In genomic region chr6:39941138-39941537, GRCh38 we compare ENCODE assay signal across 29 cellular contexts. TPM values are rescaled to one million over a fixed set of nuclear protein-coding genes. Genes with fewer than 3 reads are reported as not detected.
"Had no signal": no experiment of that assay in that cellular context is flagged by ENCODE, and none has a peak within 500 bp of the region (broad histone marks: within the 10 kb centered on the region; RNA-seq: fewer than 3 reads in every experiment).

No MANE protein-coding gene starts in this region.

- H3K36me3 ChIP-seq: colonic mucosa, gastrocnemius medialis, heart left ventricle had no signal

- H3K4me3 ChIP-seq: colonic mucosa, gastrocnemius medialis, heart left ventricle had no signal

- H3K27ac Mint-ChIP-seq: activated CD4-positive, alpha-beta memory T cell treated with anti-CD3 and anti-CD28 coated beads for 36 hours; activated CD4-positive, alpha-beta T cell treated with anti-CD3 and anti-CD28 coated beads for 36 hours; activated CD4-positive, alpha-beta T cell treated with anti-CD3 and anti-CD28 coated beads, Interleukin-2, amount 10 ng/mL, durations not matched to agents 24 days and 14 days; activated CD8-positive, alpha-beta memory T cell treated with anti-CD3 and anti-CD28 coated beads, Interleukin-2, amount 10 ng/mL, durations not matched to agents 7 days and 5 days; activated CD8-positive, alpha-beta T cell treated with anti-CD3 and anti-CD28 coated beads, Interleukin-2, amount 10 ng/mL, durations not matched to agents 7 days and 5 days; activated naive CD4-positive, alpha-beta T cell treated with anti-CD3 and anti-CD28 coated beads for 36 hours; activated naive CD4-positive, alpha-beta T cell treated with anti-CD3 and anti-CD28 coated beads, Interleukin-2, amount 50 U/mL, for 24 hours; activated naive CD8-positive, alpha-beta T cell treated with anti-CD3 and anti-CD28 coated beads for 36 hours; activated naive CD8-positive, alpha-beta T cell treated with anti-CD3 and anti-CD28 coated beads, Interleukin-2, amount 50 U/mL, for 24 hours; activated T-helper 1 cell treated with anti-CD3 and anti-CD28 coated beads, Interleukin-12 subunit alpha, Interleukin-12 subunit beta, Interleukin-2, Interleukin-4 antibody, amounts not matched to agents 30 ng/mL and 10 ng/mL and 1 ng/mL, durations not matched to agents 14 hours and 24 hours and 36 hours; activated T-helper 2 cell treated with anti-CD3 and anti-CD28 coated beads, Interferon-gamma antibody, Interleukin-2, Interleukin-4, amounts not matched to agents 10 μg/mL and 5 μg/mL and 100 μg/mL, durations not matched to agents 14 hours and 24 hours and 36 hours had no signal

- H3K9me3 Mint-ChIP-seq: activated CD4-positive, alpha-beta memory T cell treated with anti-CD3 and anti-CD28 coated beads for 36 hours; activated CD4-positive, alpha-beta T cell treated with anti-CD3 and anti-CD28 coated beads, Interleukin-2, amount 10 ng/mL, durations not matched to agents 24 days and 14 days; activated naive CD4-positive, alpha-beta T cell treated with anti-CD3 and anti-CD28 coated beads for 36 hours; activated naive CD4-positive, alpha-beta T cell treated with anti-CD3 and anti-CD28 coated beads, Interleukin-2, amount 50 U/mL, for 24 hours; activated naive CD8-positive, alpha-beta T cell treated with anti-CD3 and anti-CD28 coated beads for 36 hours; activated naive CD8-positive, alpha-beta T cell treated with anti-CD3 and anti-CD28 coated beads, Interleukin-2, amount 50 U/mL, for 24 hours; activated T-helper 1 cell treated with anti-CD3 and anti-CD28 coated beads, Interleukin-12 subunit alpha, Interleukin-12 subunit beta, Interleukin-2, Interleukin-4 antibody, amounts not matched to agents 30 ng/mL and 10 ng/mL and 1 ng/mL, durations not matched to agents 14 hours and 24 hours and 36 hours; activated T-helper 2 cell treated with anti-CD3 and anti-CD28 coated beads, Interferon-gamma antibody, Interleukin-2, Interleukin-4, amounts not matched to agents 10 μg/mL and 5 μg/mL and 100 μg/mL, durations not matched to agents 14 hours and 24 hours and 36 hours had no signal

- H3K27me3 Mint-ChIP-seq: activated CD8-positive, alpha-beta memory T cell treated with anti-CD3 and anti-CD28 coated beads, Interleukin-2, amount 10 ng/mL, durations not matched to agents 7 days and 5 days; activated naive CD8-positive, alpha-beta T cell treated with anti-CD3 and anti-CD28 coated beads for 36 hours had no signal

- H3K36me3 Mint-ChIP-seq: activated CD4-positive, alpha-beta memory T cell treated with anti-CD3 and anti-CD28 coated beads for 36 hours; activated CD8-positive, alpha-beta memory T cell treated with anti-CD3 and anti-CD28 coated beads, Interleukin-2, amount 10 ng/mL, durations not matched to agents 7 days and 5 days; activated naive CD4-positive, alpha-beta T cell treated with anti-CD3 and anti-CD28 coated beads, Interleukin-2, amount 50 U/mL, for 24 hours; activated naive CD8-positive, alpha-beta T cell treated with anti-CD3 and anti-CD28 coated beads for 36 hours had no signal

- H3K4me1 ChIP-seq: colonic mucosa, foreskin keratinocyte had no signal

- H3K27ac ChIP-seq: colonic mucosa, epithelial cell of prostate, foreskin keratinocyte, gastrocnemius medialis, heart left ventricle had no signal

- H3K27me3 ChIP-seq: colonic mucosa, gastrocnemius medialis, heart left ventricle had no signal

- DNase-seq: activated CD4-positive, alpha-beta memory T cell treated with anti-CD3 and anti-CD28 coated beads for 36 hours; activated CD4-positive, alpha-beta T cell treated with anti-CD3 and anti-CD28 coated beads for 36 hours; activated CD4-positive, alpha-beta T cell treated with anti-CD3 and anti-CD28 coated beads, Interleukin-2, amount 10 ng/mL, durations not matched to agents 24 days and 14 days; activated CD4-positive, CD25-positive, alpha-beta regulatory T cell; activated CD4-positive, CD25-positive, alpha-beta regulatory T cell treated with anti-CD3 and anti-CD28 coated beads, Interleukin-2, amount 50 U/mL, for 72 hours; activated CD8-positive, alpha-beta memory T cell treated with anti-CD3 and anti-CD28 coated beads, Interleukin-2, amount 10 ng/mL, durations not matched to agents 7 days and 5 days; activated CD8-positive, alpha-beta memory T cell treated with anti-CD3 and anti-CD28 coated beads, Interleukin-2, amount 50 U/mL, for 4 hours; activated CD8-positive, alpha-beta T cell treated with anti-CD3 and anti-CD28 coated beads, Interleukin-2, amount 10 ng/mL, durations not matched to agents 7 days and 5 days; activated effector memory CD4-positive, alpha-beta T cell treated with anti-CD3 and anti-CD28 coated beads, Interleukin-2, amount 50 U/mL, for 16 hours; activated naive CD4-positive, alpha-beta T cell treated with anti-CD3 and anti-CD28 coated beads for 36 hours; activated naive CD8-positive, alpha-beta T cell treated with anti-CD3 and anti-CD28 coated beads for 36 hours; activated naive CD8-positive, alpha-beta T cell treated with anti-CD3 and anti-CD28 coated beads, Interleukin-2, amount 50 U/mL, for 24 hours; activated T-cell treated with anti-CD3 and anti-CD28 coated beads, Interleukin-2, amount 50 U/mL, for 1 hour; activated T-cell treated with anti-CD3 and anti-CD28 coated beads, Interleukin-2, amount 50 U/mL, for 48 hours; amniotic stem cell; anterior cingulate cortex; caudate nucleus; effector CD8-positive, alpha-beta T cell; foreskin keratinocyte; gastrocnemius medialis; glutamatergic neuron; heart left ventricle; T-helper 1 cell; T-helper 2 cell had no signal

- H3K4me3 Mint-ChIP-seq: activated CD4-positive, alpha-beta memory T cell treated with anti-CD3 and anti-CD28 coated beads for 36 hours; activated CD4-positive, alpha-beta T cell treated with anti-CD3 and anti-CD28 coated beads for 36 hours; activated CD4-positive, alpha-beta T cell treated with anti-CD3 and anti-CD28 coated beads, Interleukin-2, amount 10 ng/mL, durations not matched to agents 24 days and 14 days; activated CD8-positive, alpha-beta memory T cell treated with anti-CD3 and anti-CD28 coated beads, Interleukin-2, amount 10 ng/mL, durations not matched to agents 7 days and 5 days; activated CD8-positive, alpha-beta T cell treated with anti-CD3 and anti-CD28 coated beads, Interleukin-2, amount 10 ng/mL, durations not matched to agents 7 days and 5 days; activated naive CD4-positive, alpha-beta T cell treated with anti-CD3 and anti-CD28 coated beads for 36 hours; activated naive CD4-positive, alpha-beta T cell treated with anti-CD3 and anti-CD28 coated beads, Interleukin-2, amount 50 U/mL, for 24 hours; activated naive CD8-positive, alpha-beta T cell treated with anti-CD3 and anti-CD28 coated beads for 36 hours; activated naive CD8-positive, alpha-beta T cell treated with anti-CD3 and anti-CD28 coated beads, Interleukin-2, amount 50 U/mL, for 24 hours; activated T-helper 1 cell treated with anti-CD3 and anti-CD28 coated beads, Interleukin-12 subunit alpha, Interleukin-12 subunit beta, Interleukin-2, Interleukin-4 antibody, amounts not matched to agents 30 ng/mL and 10 ng/mL and 1 ng/mL, durations not matched to agents 14 hours and 24 hours and 36 hours had no signal

- ATAC-seq: activated CD4-positive, alpha-beta T cell treated with anti-CD3 and anti-CD28 coated beads for 36 hours; activated CD8-positive, alpha-beta memory T cell treated with anti-CD3 and anti-CD28 coated beads, Interleukin-2, amount 10 ng/mL, durations not matched to agents 7 days and 5 days; activated CD8-positive, alpha-beta T cell treated with anti-CD3 and anti-CD28 coated beads, Interleukin-2, amount 10 ng/mL, durations not matched to agents 7 days and 5 days; activated naive CD8-positive, alpha-beta T cell treated with anti-CD3 and anti-CD28 coated beads, Interleukin-2, amount 50 U/mL, for 24 hours; foreskin keratinocyte; gastrocnemius medialis; heart left ventricle had no signal

- H3K4me1 Mint-ChIP-seq: activated CD4-positive, alpha-beta T cell treated with anti-CD3 and anti-CD28 coated beads for 36 hours; activated CD4-positive, alpha-beta T cell treated with anti-CD3 and anti-CD28 coated beads, Interleukin-2, amount 10 ng/mL, durations not matched to agents 24 days and 14 days; activated CD8-positive, alpha-beta memory T cell treated with anti-CD3 and anti-CD28 coated beads, Interleukin-2, amount 10 ng/mL, durations not matched to agents 7 days and 5 days; activated naive CD4-positive, alpha-beta T cell treated with anti-CD3 and anti-CD28 coated beads, Interleukin-2, amount 50 U/mL, for 24 hours; activated naive CD8-positive, alpha-beta T cell treated with anti-CD3 and anti-CD28 coated beads for 36 hours; activated naive CD8-positive, alpha-beta T cell treated with anti-CD3 and anti-CD28 coated beads, Interleukin-2, amount 50 U/mL, for 24 hours had no signal

- H3K9me3 ChIP-seq: colonic mucosa, gastrocnemius medialis, heart left ventricle had no signal

RNA-seq across cellular contexts. Expression of gene MOCS1, which starts 6.9 kb away (rescaled TPM):
- total RNA-seq: activated CD8-positive, alpha-beta T cell treated with anti-CD3 and anti-CD28 coated beads, Interleukin-2, amount 10 ng/mL, durations not matched to agents 7 days and 5 days had no signal
